ENCODE assay signal across 34 cellular contexts in genomic region chr7:156861212-156861611, GRCh38. TPM values are rescaled to one million over a fixed set of nuclear protein-coding genes. Genes with fewer than 3 reads are reported as not detected.
DNase-seq lines count a peak whose midpoint lies in the region; ATAC-seq and TF ChIP-seq lines count a peak whose summit lies in the region.
"Had no signal": no experiment of that assay in that cellular context is flagged by ENCODE, and none has a peak within 500 bp of the region (broad histone marks: within the 10 kb centered on the region; RNA-seq: fewer than 3 reads in every experiment).

No MANE protein-coding gene starts in this region.

- H3K4me1 ChIP-seq in CD4-positive, CD25-positive, alpha-beta regulatory T cell (ENCODE audit: control insufficient read depth, insufficient read depth, low read length, poor library complexity, severe bottlenecking): no peaks in the 10 kb centered on the region
- H3K4me1 ChIP-seq in HEK293 (ENCODE audit: control insufficient read depth, insufficient read depth, low read length) (no peaks in the 10 kb centered on the region), endodermal cell (ENCODE audit: control insufficient read depth, insufficient read depth, low read length) (no peaks in the 10 kb centered on the region)
- H3K4me1 ChIP-seq: A549, BE2C, Caco-2 had no signal

- no peaks in the 10 kb centered on the region for H3K27me3 Mint-ChIP-seq in CD4-positive, CD25-positive, alpha-beta regulatory T cell
- H3K27me3 Mint-ChIP-seq in endodermal cell (ENCODE audit: insufficient read depth): no peaks in the 10 kb centered on the region
- H3K27me3 Mint-ChIP-seq in endothelial cell (ENCODE audit: unreplicated experiment): no peaks in the 10 kb centered on the region
- no peaks in the 10 kb centered on the region for H3K27me3 Mint-ChIP-seq in activated T-helper 2 cell treated with anti-CD3 and anti-CD28 coated beads, Interferon-gamma antibody, Interleukin-2, Interleukin-4, amounts not matched to agents 10 μg/mL and 5 μg/mL and 100 μg/mL, durations not matched to agents 14 hours and 24 hours and 36 hours (ENCODE audit: low read depth)
- no peaks in the 10 kb centered on the region for H3K27me3 Mint-ChIP-seq in progenitor cell of endocrine pancreas
- H3K27me3 Mint-ChIP-seq: B cell; CD4-positive, alpha-beta memory T cell; CD4-positive, alpha-beta T cell; CD8-positive, alpha-beta memory T cell had no signal

- H3K9ac ChIP-seq in endodermal cell (ENCODE audit: extremely low read depth, low read length, poor library complexity, severe bottlenecking): no peak overlapping the region
- H3K9ac ChIP-seq: BLaER1; BLaER1 treated with 17β-estradiol and CSF1 and Interleukin-3, amounts not matched to agents 10 nM and 100 nM had no signal

- H3K36me3 Mint-ChIP-seq in CD4-positive, CD25-positive, alpha-beta regulatory T cell: peaks cover 58% of the 10 kb centered on the region
- peaks cover 65% of the 10 kb centered on the region for H3K36me3 Mint-ChIP-seq in endodermal cell (ENCODE audit: low read depth)
- H3K36me3 Mint-ChIP-seq in endothelial cell (ENCODE audit: low read depth, unreplicated experiment): peaks cover 69% of the 10 kb centered on the region
- H3K36me3 Mint-ChIP-seq in activated T-helper 2 cell treated with anti-CD3 and anti-CD28 coated beads, Interferon-gamma antibody, Interleukin-2, Interleukin-4, amounts not matched to agents 10 μg/mL and 5 μg/mL and 100 μg/mL, durations not matched to agents 14 hours and 24 hours and 36 hours (ENCODE audit: low read depth): peaks cover 75% of the 10 kb centered on the region
- H3K36me3 Mint-ChIP-seq in progenitor cell of endocrine pancreas (ENCODE audit: insufficient read depth): peaks cover 55% of the 10 kb centered on the region

- peaks cover 10 to 22% of the 10 kb centered on the region in 2 experiments for H3K9me3 ChIP-seq in CD4-positive, CD25-positive, alpha-beta regulatory T cell (ENCODE audit: control insufficient read depth in 2 of 2, low read length in 2 of 2)
- H3K9me3 ChIP-seq in HEK293 (ENCODE audit: control insufficient read depth, insufficient read depth, low read depth, low read length) (no peaks in the 10 kb centered on the region), endodermal cell (ENCODE audit: control insufficient read depth, low read length) (peaks cover 78% of the 10 kb centered on the region)
- H3K9me3 ChIP-seq: BE2C had no signal

- H3K27me3 ChIP-seq in CD4-positive, CD25-positive, alpha-beta regulatory T cell (ENCODE audit: control insufficient read depth, insufficient read depth, low read length): no peaks in the 10 kb centered on the region
- H3K27me3 ChIP-seq in endodermal cell (ENCODE audit: control insufficient read depth, insufficient read depth, low read length, poor library complexity, severe bottlenecking): no peaks in the 10 kb centered on the region
- H3K27me3 ChIP-seq: BE2C; BLaER1; BLaER1 treated with 17β-estradiol and CSF1 and Interleukin-3, amounts not matched to agents 10 nM and 100 nM had no signal

- WGBS in endodermal cell (ENCODE audit: insufficient coverage in 1 of 2, insufficient read length in 1 of 2), 2 experiments: 90 to 100% methylated on average over 2 of the region's 2 CpGs

- POLR2A ChIA-PET in HEK293 (lab: Yijun Ruan, JAX): interaction anchor here (0.6 kb wide), 1 partner anchor 464 kb away, joined by 7 read pairs; no protein-coding TSS in a partner anchor

- no peak overlapping the region for H3K27ac ChIP-seq in CD4-positive, CD25-positive, alpha-beta regulatory T cell (ENCODE audit: insufficient read depth, low read length, poor library complexity, severe bottlenecking)
- H3K27ac ChIP-seq in HEK293 (ENCODE audit: extremely low read depth, low read depth, low read length): no peak overlapping the region
- H3K27ac ChIP-seq in endodermal cell (ENCODE audit: low read depth, low read length): no peak overlapping the region
- H3K27ac ChIP-seq: 22Rv1; A549; BLaER1; BLaER1 treated with 17β-estradiol and CSF1 and Interleukin-3, amounts not matched to agents 10 nM and 100 nM; C4-2B had no signal

- no peak overlapping the region for H3K4me3 Mint-ChIP-seq in CD4-positive, CD25-positive, alpha-beta regulatory T cell
- H3K4me3 Mint-ChIP-seq in endodermal cell (no peak overlapping the region), endothelial cell (ENCODE audit: unreplicated experiment) (peak overlapping the region; percentile 16), progenitor cell of endocrine pancreas (ENCODE audit: low read depth) (no peak overlapping the region)
- no peak overlapping the region for H3K4me3 Mint-ChIP-seq in activated T-helper 2 cell treated with anti-CD3 and anti-CD28 coated beads, Interferon-gamma antibody, Interleukin-2, Interleukin-4, amounts not matched to agents 10 μg/mL and 5 μg/mL and 100 μg/mL, durations not matched to agents 14 hours and 24 hours and 36 hours (ENCODE audit: low read depth)
- H3K4me3 Mint-ChIP-seq: B cell; CD14-positive monocyte; CD4-positive, alpha-beta memory T cell; CD4-positive, alpha-beta T cell; CD8-positive, alpha-beta memory T cell; CD8-positive, alpha-beta T cell had no signal

- H3K36me3 ChIP-seq in CD4-positive, CD25-positive, alpha-beta regulatory T cell (ENCODE audit: control insufficient read depth, insufficient read depth, low read length): peaks cover 27% of the 10 kb centered on the region
- peaks cover 0 to 24% of the 10 kb centered on the region in 2 experiments; a peak in 1 of 3 replicates for H3K36me3 ChIP-seq in HEK293 (ENCODE audit: control insufficient read depth in 2 of 2, insufficient read depth in 1 of 2, low read length in 2 of 2)
- peaks cover 31% of the 10 kb centered on the region for H3K36me3 ChIP-seq in endodermal cell (ENCODE audit: control insufficient read depth, insufficient read depth, low read length)

- no peak overlapping the region for H3K4me3 ChIP-seq in CD4-positive, CD25-positive, alpha-beta regulatory T cell (ENCODE audit: low read depth, low read length)
- no peak overlapping the region for H3K4me3 ChIP-seq in HEK293 (ENCODE audit: low read depth, low read length)
- peak overlapping the region; percentile 38 for H3K4me3 ChIP-seq in endodermal cell (ENCODE audit: low read length)
- H3K4me3 ChIP-seq: A549, BLaER1 had no signal

- H3K27ac Mint-ChIP-seq in CD4-positive, CD25-positive, alpha-beta regulatory T cell: peak overlapping the region in 2 of 3 donors; percentile 8 to 50
- H3K27ac Mint-ChIP-seq in endodermal cell (no peak overlapping the region), endothelial cell (ENCODE audit: unreplicated experiment) (no peak overlapping the region), progenitor cell of endocrine pancreas (no peak overlapping the region)
- no peak overlapping the region for H3K27ac Mint-ChIP-seq in activated T-helper 2 cell treated with anti-CD3 and anti-CD28 coated beads, Interferon-gamma antibody, Interleukin-2, Interleukin-4, amounts not matched to agents 10 μg/mL and 5 μg/mL and 100 μg/mL, durations not matched to agents 14 hours and 24 hours and 36 hours
- H3K27ac Mint-ChIP-seq: B cell; CD4-positive, alpha-beta T cell; CD8-positive, alpha-beta memory T cell; CD8-positive, alpha-beta T cell had no signal

- H3K9me3 Mint-ChIP-seq in CD4-positive, CD25-positive, alpha-beta regulatory T cell: peaks cover 10 to 40% (median 17%) of the 10 kb centered on the region in 7 donors
- peaks cover 73% of the 10 kb centered on the region for H3K9me3 Mint-ChIP-seq in endodermal cell
- peaks cover 11% of the 10 kb centered on the region for H3K9me3 Mint-ChIP-seq in endothelial cell (ENCODE audit: unreplicated experiment)
- H3K9me3 Mint-ChIP-seq in activated T-helper 2 cell treated with anti-CD3 and anti-CD28 coated beads, Interferon-gamma antibody, Interleukin-2, Interleukin-4, amounts not matched to agents 10 μg/mL and 5 μg/mL and 100 μg/mL, durations not matched to agents 14 hours and 24 hours and 36 hours: peaks cover 57% of the 10 kb centered on the region
- peaks cover 43% of the 10 kb centered on the region for H3K9me3 Mint-ChIP-seq in progenitor cell of endocrine pancreas (ENCODE audit: low read depth)

- intact Hi-C loops in activated T-helper 2 cell treated with anti-CD3 and anti-CD28 coated beads, Interferon-gamma antibody, Interleukin-2, Interleukin-4, amounts not matched to agents 10 μg/mL and 5 μg/mL and 100 μg/mL, durations not matched to agents 14 hours and 24 hours and 36 hours (cut with micrococcal nuclease): loop anchor here (2.0 kb wide), 1 partner anchor 32 kb away; the partner anchor contains the start of gene LMBR1

- TF ChIP-seq CTCF in HEK293 (tag by site-specific recombination; IDR thresholded peaks at IDR 0.05) (no peak), endodermal cell (conservative IDR thresholded peaks at IDR 0.05) (no peak), endothelial cell (IDR thresholded peaks at IDR 0.05; ENCODE audit: unreplicated experiment) (no peak), progenitor cell of endocrine pancreas (IDR thresholded peaks at IDR 0.05; ENCODE audit: unreplicated experiment) (no peak)

- H3K4me1 Mint-ChIP-seq in CD4-positive, CD25-positive, alpha-beta regulatory T cell: peaks cover 22 to 31% (median 23%) of the 10 kb centered on the region in 4 donors
- H3K4me1 Mint-ChIP-seq in endodermal cell (no peaks in the 10 kb centered on the region), endothelial cell (ENCODE audit: unreplicated experiment) (no peaks in the 10 kb centered on the region), progenitor cell of endocrine pancreas (ENCODE audit: low read depth) (no peaks in the 10 kb centered on the region)
- no peaks in the 10 kb centered on the region for H3K4me1 Mint-ChIP-seq in activated T-helper 2 cell treated with anti-CD3 and anti-CD28 coated beads, Interferon-gamma antibody, Interleukin-2, Interleukin-4, amounts not matched to agents 10 μg/mL and 5 μg/mL and 100 μg/mL, durations not matched to agents 14 hours and 24 hours and 36 hours (ENCODE audit: low read depth)

- ATAC-seq in CD4-positive, CD25-positive, alpha-beta regulatory T cell (ENCODE audit: low read depth in 2 of 2): no peak
- ATAC-seq: A549; CD8-positive, alpha-beta T cell had no signal

- CTCF ChIA-PET in HEK293 (lab: Yijun Ruan, JAX): no interaction called here

- DNase-seq in CD4-positive, CD25-positive, alpha-beta regulatory T cell: no peak
- DNase-seq in endodermal cell (no peak), endothelial cell (ENCODE audit: low spot score) (no peak), progenitor cell of endocrine pancreas (ENCODE audit: low spot score, unreplicated experiment) (no peak), LoVo (ENCODE audit: low spot score) (no peak), NCI-H1930 (lab: John Stamatoyannopoulos, UW) (no peak)
- no peak for DNase-seq in activated T-helper 2 cell treated with anti-CD3 and anti-CD28 coated beads, Interferon-gamma antibody, Interleukin-2, Interleukin-4, amounts not matched to agents 10 μg/mL and 5 μg/mL and 100 μg/mL, durations not matched to agents 14 hours and 24 hours and 36 hours (ENCODE audit: low spot score)
- DNase-seq: 8988T; ACHN; AML-193; BE2C; C1 segment of cervical spinal cord; Caco-2; Calu3; CD4-positive, alpha-beta memory T cell; CD4-positive, alpha-beta T cell; CD8-positive, alpha-beta memory T cell; CD8-positive, alpha-beta T cell; COR-L47; DMS 273 treated with DMSO at 0.1 percent for 48 hours; DMS153; DMS53; DMS79; DMS79 treated with DMSO at 0.1 percent for 48 hours; DND-41; EL had no signal

RNA-seq across cellular contexts. Expression of gene LMBR1, which starts 31.8 kb away (rescaled TPM):
- total RNA-seq in CD4-positive, CD25-positive, alpha-beta regulatory T cell: 71.9 TPM
- polyA plus RNA-seq in CD4-positive, CD25-positive, alpha-beta regulatory T cell: 10 to 100 TPM; 35.7 to 45.1 (median 38.7) TPM
- total RNA-seq in endodermal cell (10 to 100 TPM; 80.9 to 88.3 TPM), endothelial cell (ENCODE audit: unreplicated experiment) (159 TPM), progenitor cell of endocrine pancreas (89.1 and 95.7 TPM in 2 replicates)
- 46.5 TPM for polyA plus RNA-seq in endodermal cell (2013, experiment 1 of 2)
- 45.2 TPM for polyA plus RNA-seq in endodermal cell (2013, experiment 2 of 2)
- total RNA-seq in activated T-helper 2 cell treated with anti-CD3 and anti-CD28 coated beads, Interferon-gamma antibody, Interleukin-2, Interleukin-4, amounts not matched to agents 10 μg/mL and 5 μg/mL and 100 μg/mL, durations not matched to agents 14 hours and 24 hours and 36 hours: 60.5 and 61.7 TPM in 2 replicates

Comparison
In these comparisons a context has a peak if more than half of its experiments do, and no peak if none do; other contexts are left out.
1. H3K27ac Mint-ChIP-seq: peak in CD4-positive, CD25-positive, alpha-beta regulatory T cell (2 of 3); none in endodermal cell (single experiment), endothelial cell (single experiment), activated T-helper 2 cell treated with anti-CD3 and anti-CD28 coated beads, Interferon-gamma antibody, Interleukin-2, Interleukin-4, amounts not matched to agents 10 μg/mL and 5 μg/mL and 100 μg/mL, durations not matched to agents 14 hours and 24 hours and 36 hours (single experiment) and progenitor cell of endocrine pancreas (single experiment).